2 cellular contexts compared by ENCODE assay signal in the genomic region with DNA sequence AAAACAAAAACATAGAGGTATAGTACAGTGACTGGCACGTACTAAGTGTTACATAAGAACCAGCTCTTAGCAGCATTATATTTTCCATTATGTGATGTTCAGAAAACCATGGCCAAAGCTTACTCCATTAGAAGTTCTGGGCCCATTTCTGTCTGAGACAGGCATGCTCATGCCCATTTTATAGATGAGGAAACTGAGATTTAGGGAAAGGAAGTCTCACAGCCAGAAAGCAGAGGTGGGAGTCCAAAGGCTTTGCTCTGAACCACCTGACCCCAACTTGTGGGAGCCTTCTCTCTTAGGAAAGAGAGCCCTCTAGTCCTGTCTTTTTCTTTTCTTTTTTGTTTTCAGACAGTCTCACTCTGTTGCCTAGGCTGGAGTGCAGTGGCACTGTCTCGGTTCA.
TF ChIP-seq lines count a peak whose summit lies in the region.

No MANE protein-coding gene starts in this region.

TF ChIP-seq in IMR-90, 13 proteins besides CTCF, POLR2A, EP300 and RAD21:
- TF ChIP-seq, protein P1, sequence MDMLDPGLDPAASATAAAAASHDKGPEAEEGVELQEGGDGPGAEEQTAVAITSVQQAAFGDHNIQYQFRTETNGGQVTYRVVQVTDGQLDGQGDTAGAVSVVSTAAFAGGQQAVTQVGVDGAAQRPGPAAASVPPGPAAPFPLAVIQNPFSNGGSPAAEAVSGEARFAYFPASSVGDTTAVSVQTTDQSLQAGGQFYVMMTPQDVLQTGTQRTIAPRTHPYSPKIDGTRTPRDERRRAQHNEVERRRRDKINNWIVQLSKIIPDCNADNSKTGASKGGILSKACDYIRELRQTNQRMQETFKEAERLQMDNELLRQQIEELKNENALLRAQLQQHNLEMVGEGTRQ (IDR thresholded peaks at IDR 0.05; ENCODE audit: low read depth, low read length), result no peak
- TF ChIP-seq RCOR1 (IDR thresholded peaks at IDR 0.05; ENCODE audit: insufficient replicate concordance, low read length), result no peak
- no peak for TF ChIP-seq RFX5 (IDR thresholded peaks at IDR 0.05; ENCODE audit: low read depth, low read length)
- TF ChIP-seq MAFK (IDR thresholded peaks at IDR 0.05; ENCODE audit: low read depth, low read length), result no peak
- TF ChIP-seq FOS (IDR thresholded peaks at IDR 0.05; ENCODE audit: low read depth, low read length), result no peak
- TF ChIP-seq CHD1 (IDR thresholded peaks at IDR 0.05; ENCODE audit: low read depth, low read length), result no peak
- no peak for TF ChIP-seq BHLHE40 (IDR thresholded peaks at IDR 0.05; ENCODE audit: low read depth, low read length)
- no peak for TF ChIP-seq NFE2L2 (IDR thresholded peaks at IDR 0.05; ENCODE audit: low read depth, low read length)
- TF ChIP-seq MAZ (IDR thresholded peaks at IDR 0.05; ENCODE audit: borderline replicate concordance, low read depth, low read length), result no peak
- no peak for TF ChIP-seq MXI1 (IDR thresholded peaks at IDR 0.05; ENCODE audit: borderline replicate concordance, low read depth, low read length)
- TF ChIP-seq CEBPB (IDR thresholded peaks at IDR 0.05; ENCODE audit: low read depth, low read length), result no peak
- TF ChIP-seq, protein P2, sequence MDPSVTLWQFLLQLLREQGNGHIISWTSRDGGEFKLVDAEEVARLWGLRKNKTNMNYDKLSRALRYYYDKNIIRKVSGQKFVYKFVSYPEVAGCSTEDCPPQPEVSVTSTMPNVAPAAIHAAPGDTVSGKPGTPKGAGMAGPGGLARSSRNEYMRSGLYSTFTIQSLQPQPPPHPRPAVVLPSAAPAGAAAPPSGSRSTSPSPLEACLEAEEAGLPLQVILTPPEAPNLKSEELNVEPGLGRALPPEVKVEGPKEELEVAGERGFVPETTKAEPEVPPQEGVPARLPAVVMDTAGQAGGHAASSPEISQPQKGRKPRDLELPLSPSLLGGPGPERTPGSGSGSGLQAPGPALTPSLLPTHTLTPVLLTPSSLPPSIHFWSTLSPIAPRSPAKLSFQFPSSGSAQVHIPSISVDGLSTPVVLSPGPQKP (IDR thresholded peaks at IDR 0.05; ENCODE audit: borderline replicate concordance, low read depth, low read length), result no peak
- TF ChIP-seq SMC3 (IDR thresholded peaks at IDR 0.05; ENCODE audit: low read depth, low read length), result no peak
TF ChIP-seq in IMR-90: peak in this region for 0.

TF ChIP-seq in endothelial cell of umbilical vein, 7 proteins besides CTCF, POLR2A, EP300 and RAD21:
- no peak for TF ChIP-seq JUN (IDR thresholded peaks at IDR 0.05; ENCODE audit: borderline replicate concordance, insufficient read depth, insufficient read length, low read depth)
- TF ChIP-seq EZH2 (IDR thresholded peaks at IDR 0.05; ENCODE audit: borderline replicate concordance, low read depth, low read length, severe bottlenecking), result no peak
- TF ChIP-seq POLR2AphosphoS5 (IDR thresholded peaks at IDR 0.05; ENCODE audit: insufficient read depth, low read depth, low read length), result no peak
- TF ChIP-seq, protein P3, sequence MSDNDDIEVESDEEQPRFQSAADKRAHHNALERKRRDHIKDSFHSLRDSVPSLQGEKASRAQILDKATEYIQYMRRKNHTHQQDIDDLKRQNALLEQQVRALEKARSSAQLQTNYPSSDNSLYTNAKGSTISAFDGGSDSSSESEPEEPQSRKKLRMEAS (IDR thresholded peaks at IDR 0.05; ENCODE audit: insufficient read depth, insufficient read length), result no peak
- no peak for TF ChIP-seq MYC (IDR thresholded peaks at IDR 0.05; ENCODE audit: low read depth, low read length)
- no peak for TF ChIP-seq FOS (IDR thresholded peaks at IDR 0.05; ENCODE audit: borderline replicate concordance, insufficient read depth, low read length)
- no peak for TF ChIP-seq GATA2 (IDR thresholded peaks at IDR 0.05; ENCODE audit: insufficient read depth, insufficient read length, low read depth, low read length)
TF ChIP-seq in endothelial cell of umbilical vein: peak in this region for 0.
